22 cellular contexts compared by ENCODE assay signal in genomic region chr10:12013926-12014325, GRCh38. TPM values are rescaled to one million over a fixed set of nuclear protein-coding genes. Genes with fewer than 3 reads are reported as not detected.
A peak's percentile ranks its signal among the peaks of the same experiment; 100 is the strongest.
DNase-seq lines count a peak whose midpoint lies in the region; ATAC-seq, FAIRE-seq and TF ChIP-seq lines count a peak whose summit lies in the region.
"Had no signal": no experiment of that assay in that cellular context is flagged by ENCODE, and none has a peak within 500 bp of the region (broad histone marks: within the 10 kb centered on the region; RNA-seq: fewer than 3 reads in every experiment).

No MANE protein-coding gene starts in this region.

- TF ChIP-seq POLR2A in K562 (conservative IDR thresholded peaks at IDR 0.05), result no peak

- BruUV-seq in K562 (replicated peaks; lab: Mats Ljungman, UMichigan), result no TSS peak

- peaks cover 36% of the 10 kb centered on the region; the same call in 1 of the 3 replicates for H3K36me3 ChIP-seq in K562 (ENCODE audit: control insufficient read depth, insufficient read depth, low read length)

- H4K20me1 ChIP-seq in K562 (replicated peaks; ENCODE audit: control insufficient read depth, insufficient read depth, low read length), result no peaks in the 10 kb centered on the region

- H3K9me3 ChIP-seq in AG04450 (ENCODE audit: control insufficient read depth, insufficient read depth, low read length), result peaks cover 6% of the 10 kb centered on the region
- H3K9me3 ChIP-seq in K562 (replicated peaks; ENCODE audit: control insufficient read depth, insufficient read depth, low read depth, low read length), result peaks cover 2% of the 10 kb centered on the region; the same call in 1 of the 2 replicates

- no peak overlapping the region for H3K4me3 ChIP-seq in AG04450 (ENCODE audit: low read depth, low read length)
- H3K4me3 ChIP-seq in K562, result no peak overlapping the region
- H3K4me3 ChIP-seq in fibroblast of villous mesenchyme (ENCODE audit: low read depth, low read length), result no peak overlapping the region
- H3K4me3 ChIP-seq: A549, GM12878, GM23338 had no signal

- no peak overlapping the region for H2AFZ ChIP-seq in K562 (ENCODE audit: low read depth, low read length)
- H2AFZ ChIP-seq: GM23338 had no signal

- TF ChIP-seq CTCF in AG04450 (IDR thresholded peaks at IDR 0.05; ENCODE audit: low read depth, low read length) (no peak), K562 (IDR thresholded peaks at IDR 0.05 in 2 of 3, conservative IDR thresholded peaks at IDR 0.05 in 1 of 3; ENCODE audit: insufficient read depth in 2 of 3, low read depth in 1 of 3, low read length in 3 of 3) (no peak), fibroblast of villous mesenchyme (IDR thresholded peaks at IDR 0.05; ENCODE audit: insufficient read depth, low read depth, low read length) (no peak)

- WGBS in K562 (ENCODE audit: insufficient coverage, low coverage, missing lambda C conversion rate), result 100% methylated on average over 1 of the region's 1 CpG

- in situ Hi-C loops in K562 (cut with MboI), result no loop called here

- no peak overlapping the region for H3K4me2 ChIP-seq in K562 (ENCODE audit: insufficient read depth, low read length)
- H3K4me2 ChIP-seq: A549, GM23338 had no signal

- FAIRE-seq in G401.6 (lab: Jason Lieb, UNC), result peak; percentile 54
- peak; percentile 54 for FAIRE-seq in K562 (lab: Jason Lieb, UNC)
- FAIRE-seq: A549, GM12878, GM19239 had no signal

- no peak for TF ChIP-seq RAD21 in K562 (CRISPR knock-in tag; conservative IDR thresholded peaks at IDR 0.05 in 1 of 2, IDR thresholded peaks at IDR 0.05 in 1 of 2)

- H3K27ac ChIP-seq in AG04450 (ENCODE audit: low read depth, low read length) (no peak overlapping the region), K562 (ENCODE audit: extremely low read depth, low read depth, low read length) (no peak overlapping the region)
- H3K27ac ChIP-seq: A549 had no signal

- ATAC-seq in K562, result no peak
- no peak for ATAC-seq in GM21723 (IDR thresholded peaks at IDR 0.05; ENCODE audit: unreplicated experiment)
- ATAC-seq: A549, GM12878, GM23338, HCT116 had no signal

- no peak overlapping the region for H3K9ac ChIP-seq in K562 (ENCODE audit: insufficient read depth in 1 of 2, low read depth in 2 of 2, low read length in 2 of 2)

- intact Hi-C loops in K562 (cut with micrococcal nuclease), result no loop called here

- no peak for TF ChIP-seq EP300 in K562 (IDR thresholded peaks at IDR 0.05; ENCODE audit: low read length)

- no peaks in the 10 kb centered on the region for H3K9me1 ChIP-seq in K562 (ENCODE audit: control insufficient read depth, insufficient read depth, low read length)

- POLR2A ChIA-PET in AG04450 (lab: Yijun Ruan, JAX) (no interaction called here), K562 (lab: Yijun Ruan, JAX) (no interaction called here)

- DNase-seq in AG04450 (ENCODE audit: low read depth, low spot score) (peak; percentile 7), K562 (ENCODE audit: extremely low read depth in 1 of 4, low spot score in 3 of 4) (no peak), fibroblast of villous mesenchyme (ENCODE audit: low read depth) (peak; percentile 21), RPMI8226 (no peak), hypothalamus (lab: John Stamatoyannopoulos, UW) (no peak)
- DNase-seq: 8988T; ACHN; C1 segment of cervical spinal cord; Calu3; CD4-positive, alpha-beta memory T cell; COR-L47; DMS153; DND-41; GDM1; H9 had no signal

- H3K79me2 ChIP-seq in K562 (ENCODE audit: control insufficient read depth, insufficient read depth, low read length), result peaks cover 24% of the 10 kb centered on the region

- H3K27me3 ChIP-seq in AG04450 (ENCODE audit: control insufficient read depth, insufficient read depth, low read length) (no peaks in the 10 kb centered on the region), K562 (ENCODE audit: control insufficient read depth in 2 of 2, insufficient read depth in 2 of 2, low read length in 2 of 2) (no peaks in the 10 kb centered on the region)

- H3K4me1 ChIP-seq in K562 (replicated peaks in 1 of 2; ENCODE audit: control insufficient read depth in 2 of 2, insufficient read depth in 2 of 2, low read length in 2 of 2), result no peaks in the 10 kb centered on the region

- CTCF ChIA-PET in AG04450 (lab: Charles Lee), result interaction anchor here (0.6 kb wide), 2 partner anchors 28 to 698 kb away, joined by 3 read pairs; no protein-coding TSS in a partner anchor
- CTCF ChIA-PET in K562 (lab: Yijun Ruan, JAX; ENCODE audit: low intra/inter-chr PET ratio), result no interaction called here

TF ChIP-seq in K562, 482 proteins besides CTCF, POLR2A, EP300 and RAD21:
- TF ChIP-seq ZNF354B (CRISPR knock-in tag; IDR thresholded peaks at IDR 0.05) (no peak), ILF3 (IDR thresholded peaks at IDR 0.05; ENCODE audit: borderline replicate concordance) (no peak), ZNF239 (CRISPR knock-in tag; IDR thresholded peaks at IDR 0.05) (no peak), TCF3 (CRISPR knock-in tag; IDR thresholded peaks at IDR 0.05) (no peak), ZC3H8 (IDR thresholded peaks at IDR 0.05) (no peak), GTF2F1 (IDR thresholded peaks at IDR 0.05; ENCODE audit: low read depth, low read length) (no peak)

RNA-seq across cellular contexts. Expression of gene UPF2, which starts 28.7 kb away (rescaled TPM):
- polyA plus RNA-seq in AG04450 (2011; rRNA removed) (12.3 and 18.4 TPM in 2 replicates), K562 (2011; rRNA removed) (18.9 and 27.2 TPM in 2 replicates), K562 (2014; fragmentation: Illumina TruSeq; extraction: Trizol) (29.1 and 37.7 TPM in 2 replicates), K562 (2014; fragmentation: Nextera tagmentation; extraction: Ambion mirVana) (10 to 100 TPM; 13.9 to 17.3 TPM), K562 (2014; rRNA removed) (22.4 and 23.7 TPM in 2 replicates)
- polyA minus RNA-seq in AG04450 (2011; rRNA and poly(A)+ RNA removed), result 8.4 and 14.2 TPM in 2 replicates
- 10.8 and 56.6 TPM in 2 replicates for total RNA-seq in K562 (2011; cell fraction: chromatin; rRNA removed; ENCODE audit: low replicate concordance)
- 6.5 and 9.1 TPM in 2 replicates for total RNA-seq in K562 (2011; cell fraction: nucleolus; rRNA removed)
- 12.4 and 15.1 TPM in 2 replicates for total RNA-seq in K562 (2011; cell fraction: nucleoplasm; rRNA removed)
- total RNA-seq in K562 (2014; rRNA removed) (18.8 and 18.9 TPM in 2 replicates), K562 (2014; rRNA removed; fragmentation: Illumina TruSeq; extraction: Trizol) (35.3 and 41.9 TPM in 2 replicates), K562 (2015; rRNA removed; fragmentation: Illumina TruSeq; extraction: Trizol) (33.1 and 35.8 TPM in 2 replicates), K562 (2021) (20.9 and 21.2 TPM in 2 replicates), fibroblast of villous mesenchyme (14.2 and 19.0 TPM in 2 replicates)
- polyA plus RNA-seq in K562 (2011; cell fraction: cytosol; rRNA removed), result 4.6 and 8.1 TPM in 2 replicates
- polyA plus RNA-seq in K562 (2011; cell fraction: nucleus; rRNA removed), result 8.0 and 9.4 TPM in 2 replicates
- polyA plus RNA-seq in K562 (2012), result 13.3 and 21.1 TPM in 2 replicates
- 43.1 and 43.5 TPM in 2 replicates for polyA minus RNA-seq in K562 (2011; rRNA and poly(A)+ RNA removed)
- 10.0 and 15.4 TPM in 2 replicates for polyA minus RNA-seq in K562 (2011; cell fraction: cytosol; rRNA and poly(A)+ RNA removed)
- polyA minus RNA-seq in K562 (2011; cell fraction: nucleus; rRNA and poly(A)+ RNA removed), result 9.0 and 18.8 TPM in 2 replicates

RNA-seq across cellular contexts. Expression of gene DHTKD1, which starts 54.8 kb away (rescaled TPM):
- 17.5 and 21.5 TPM in 2 replicates for polyA plus RNA-seq in AG04450 (2011; rRNA removed)
- polyA minus RNA-seq in AG04450 (2011; rRNA and poly(A)+ RNA removed), result 74.5 and 86.7 TPM in 2 replicates
- 53.9 and 59.3 TPM in 2 replicates for total RNA-seq in K562 (2011; cell fraction: chromatin; rRNA removed; ENCODE audit: low replicate concordance)
- total RNA-seq in K562 (2011; cell fraction: nucleolus; rRNA removed), result 34.9 and 37.9 TPM in 2 replicates
- total RNA-seq in K562 (2011; cell fraction: nucleoplasm; rRNA removed), result 19.8 and 21.9 TPM in 2 replicates
- 4.8 and 7.1 TPM in 2 replicates for total RNA-seq in K562 (2014; rRNA removed)
- total RNA-seq in K562 (2014; rRNA removed; fragmentation: Illumina TruSeq; extraction: Trizol), result 6.8 and 8.4 TPM in 2 replicates
- total RNA-seq in K562 (2015; rRNA removed; fragmentation: Illumina TruSeq; extraction: Trizol), result 5.3 and 6.1 TPM in 2 replicates
- total RNA-seq in K562 (2021), result 9.3 and 11.3 TPM in 2 replicates
- 19.7 and 20.2 TPM in 2 replicates for polyA plus RNA-seq in K562 (2011; rRNA removed)
- 16.9 and 35.7 TPM in 2 replicates for polyA plus RNA-seq in K562 (2011; cell fraction: cytosol; rRNA removed)
- polyA plus RNA-seq in K562 (2011; cell fraction: nucleus; rRNA removed), result 15.8 and 16.6 TPM in 2 replicates
- 5.5 and 8.5 TPM in 2 replicates for polyA plus RNA-seq in K562 (2012)
- 10.0 TPM in 2 replicates for polyA plus RNA-seq in K562 (2014; fragmentation: Illumina TruSeq; extraction: Trizol)
- polyA plus RNA-seq in K562 (2014; fragmentation: Nextera tagmentation; extraction: Ambion mirVana), result 1 to 10 TPM; 3.1 to 3.3 TPM
- 7.6 and 9.1 TPM in 2 replicates for polyA plus RNA-seq in K562 (2014; rRNA removed)
- polyA minus RNA-seq in K562 (2011; rRNA and poly(A)+ RNA removed), result 45.7 and 73.0 TPM in 2 replicates
- polyA minus RNA-seq in K562 (2011; cell fraction: cytosol; rRNA and poly(A)+ RNA removed), result 30.4 and 38.1 TPM in 2 replicates
- 14.7 and 35.8 TPM in 2 replicates for polyA minus RNA-seq in K562 (2011; cell fraction: nucleus; rRNA and poly(A)+ RNA removed)
- 20.6 and 30.7 TPM in 2 replicates for total RNA-seq in fibroblast of villous mesenchyme

Comparison
In these comparisons a context has a peak if more than half of its experiments do, and no peak if none do; other contexts are left out.
1. DNase-seq: peak in AG04450 (single experiment) and fibroblast of villous mesenchyme (single experiment); none in K562 (0 of 4), RPMI8226 (single experiment) and hypothalamus (0 of 51).